In the genomic region with DNA sequence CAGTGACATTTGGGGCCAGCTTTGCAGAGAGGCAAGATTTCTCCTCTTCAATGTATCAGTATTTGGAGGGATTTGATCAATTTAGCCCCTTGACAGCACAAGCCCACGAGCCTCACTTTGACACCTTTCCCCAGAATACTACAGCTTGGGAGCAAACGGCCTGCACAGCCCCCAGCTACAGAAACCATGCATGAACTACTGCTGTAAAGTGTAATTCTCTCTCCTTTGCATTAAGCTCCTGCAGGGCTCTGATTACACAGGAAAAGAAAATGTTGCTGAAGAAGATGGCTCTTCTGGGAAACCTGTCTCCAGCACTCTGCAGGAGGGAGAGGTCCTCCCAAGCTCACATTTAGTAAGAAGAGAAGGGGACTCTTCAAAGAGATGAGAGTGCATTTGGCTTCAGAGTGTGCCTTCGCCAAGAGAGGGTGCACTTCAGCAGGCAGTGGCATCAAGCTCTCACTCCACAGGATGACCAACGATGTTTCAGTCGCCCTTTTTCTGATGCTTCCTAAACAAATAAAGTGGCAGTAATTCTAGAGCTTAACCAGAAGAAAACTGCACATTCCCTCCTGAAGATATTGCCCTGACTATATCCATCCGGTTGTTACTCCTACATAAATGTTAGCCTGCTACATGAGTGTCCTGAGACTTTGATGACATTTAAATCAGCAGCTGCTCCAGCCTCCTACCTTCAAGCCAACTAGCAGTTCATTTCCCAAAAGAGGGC, we compare ENCODE assay signal across 8 cellular contexts.
DNase-seq lines count a peak whose midpoint lies in the region; ATAC-seq and TF ChIP-seq lines count a peak whose summit lies in the region.

No MANE protein-coding gene starts in this region.

- in situ Hi-C loops in ACHN (cut with HindIII; ENCODE audit: low pct_ligation_motif_present, low pct_unique_long_range_greater_than_20kb, low sequenced_read_pairs): no loop called here

- H3K9me3 Mint-ChIP-seq in activated CD4-positive, alpha-beta T cell treated with anti-CD3 and anti-CD28 coated beads, Interleukin-2, amount 10 ng/mL, durations not matched to agents 24 days and 14 days: peaks cover 20% of the 10 kb centered on the region

- no peak overlapping the region for H3K9ac ChIP-seq in colonic mucosa (ENCODE audit: low read depth in 2 of 2, low read length in 2 of 2)

- peak; percentile 76 for DNase-seq in activated CD4-positive, alpha-beta T cell treated with anti-CD3 and anti-CD28 coated beads, Interleukin-2, amount 10 ng/mL, durations not matched to agents 24 days and 14 days
- no peak for DNase-seq in activated CD4-positive, alpha-beta T cell treated with anti-CD3 and anti-CD28 coated beads, Interleukin-2, amount 50 U/mL, for 4 hours
- DNase-seq in NCI-H748 (lab: John Stamatoyannopoulos, UW; ENCODE audit: unreplicated experiment): peak; percentile 29
- DNase-seq in colonic mucosa: peak; percentile 28
- DNase-seq in mucosa of descending colon: peak in 2 of 3 donors; percentile 43 to 58
- no peak for DNase-seq in ACHN

- H3K4me1 ChIP-seq in colonic mucosa (no peaks in the 10 kb centered on the region), mucosa of descending colon (ENCODE audit: low read depth) (no peaks in the 10 kb centered on the region)

- no peak overlapping the region for H3K4me3 Mint-ChIP-seq in activated CD4-positive, alpha-beta T cell treated with anti-CD3 and anti-CD28 coated beads, Interleukin-2, amount 10 ng/mL, durations not matched to agents 24 days and 14 days

- TF ChIP-seq CTCF in colonic mucosa (IDR thresholded peaks at IDR 0.05) (peak; percentile 48), mucosa of descending colon (IDR thresholded peaks at IDR 0.05) (no peak)

- H3K4me1 Mint-ChIP-seq in activated CD4-positive, alpha-beta T cell treated with anti-CD3 and anti-CD28 coated beads, Interleukin-2, amount 10 ng/mL, durations not matched to agents 24 days and 14 days: peaks cover 57% of the 10 kb centered on the region

- H3K36me3 ChIP-seq in colonic mucosa: no peaks in the 10 kb centered on the region
- no peaks in the 10 kb centered on the region for H3K36me3 ChIP-seq in mucosa of descending colon (ENCODE audit: low read depth)

- H3K4me3 ChIP-seq in colonic mucosa (no peak overlapping the region), mucosa of descending colon (no peak overlapping the region)

- no peaks in the 10 kb centered on the region for H3K9me3 ChIP-seq in colonic mucosa
- peaks cover 6% of the 10 kb centered on the region for H3K9me3 ChIP-seq in mucosa of descending colon

- peak overlapping the region; percentile 54 for H3K27ac Mint-ChIP-seq in activated CD4-positive, alpha-beta T cell treated with anti-CD3 and anti-CD28 coated beads, Interleukin-2, amount 10 ng/mL, durations not matched to agents 24 days and 14 days

- intact Hi-C loops in activated CD4-positive, alpha-beta T cell treated with anti-CD3 and anti-CD28 coated beads, Interleukin-2, amount 10 ng/mL, durations not matched to agents 24 days and 14 days (cut with micrococcal nuclease): loop anchor here (5.0 kb wide), 1 partner anchor 118 kb away; no protein-coding TSS in a partner anchor
- intact Hi-C loops in colonic mucosa (cut with DNase I): no loop called here
- intact Hi-C loops in mucosa of descending colon (cut with DNase I, micrococcal nuclease): no loop called here

- H3K27me3 ChIP-seq in colonic mucosa: no peaks in the 10 kb centered on the region

- no peak overlapping the region for H3K27ac ChIP-seq in colonic mucosa

- H3K27me3 Mint-ChIP-seq in activated CD4-positive, alpha-beta T cell treated with anti-CD3 and anti-CD28 coated beads, Interleukin-2, amount 10 ng/mL, durations not matched to agents 24 days and 14 days: no peaks in the 10 kb centered on the region

- ATAC-seq in mucosa of descending colon (peak; percentile 70), GM21423 (IDR thresholded peaks at IDR 0.05; ENCODE audit: unreplicated experiment) (no peak), HG03520 (IDR thresholded peaks at IDR 0.05; ENCODE audit: unreplicated experiment) (no peak)

- peaks cover 47% of the 10 kb centered on the region for H3K36me3 Mint-ChIP-seq in activated CD4-positive, alpha-beta T cell treated with anti-CD3 and anti-CD28 coated beads, Interleukin-2, amount 10 ng/mL, durations not matched to agents 24 days and 14 days (ENCODE audit: low read depth)

Comparison
In these comparisons a context has a peak if more than half of its experiments do, and no peak if none do; other contexts are left out.
1. DNase-seq: peak in activated CD4-positive, alpha-beta T cell treated with anti-CD3 and anti-CD28 coated beads, Interleukin-2, amount 10 ng/mL, durations not matched to agents 24 days and 14 days (single experiment), NCI-H748 (single experiment), colonic mucosa (single experiment) and mucosa of descending colon (2 of 3); none in activated CD4-positive, alpha-beta T cell treated with anti-CD3 and anti-CD28 coated beads, Interleukin-2, amount 50 U/mL, for 4 hours (0 of 2) and ACHN (single experiment).